8 cellular contexts compared by ENCODE assay signal in genomic region chr21:17819114-17819877, GRCh38. TPM values are rescaled to one million over a fixed set of nuclear protein-coding genes. Genes with fewer than 3 reads are reported as not detected.
DNase-seq lines count a peak whose midpoint lies in the region; ATAC-seq and TF ChIP-seq lines count a peak whose summit lies in the region.

Gene C21orf91 (minus strand): TSS chr21:17819356. CDS start chr21:17818318, 1,038 bp downstream.

- H3K9me3 Mint-ChIP-seq in chondrocyte (ENCODE audit: low read depth) = no peaks in the 10 kb centered on the region

- H3K36me3 Mint-ChIP-seq in chondrocyte (ENCODE audit: low read depth) = peaks cover 2% of the 10 kb centered on the region

- H3K4me3 Mint-ChIP-seq in chondrocyte (ENCODE audit: unreplicated experiment) = peak within 1 kb of the TSS; percentile 88

- H3K4me1 Mint-ChIP-seq in chondrocyte (ENCODE audit: low read depth) = peaks cover 17% of the 10 kb centered on the region

- DNase-seq in AG10803 (ENCODE audit: low read depth) = peak; percentile 90
- DNase-seq in NCI-H446 (lab: John Stamatoyannopoulos, UW) = peak; percentile 75 to 89
- peak; percentile 69 to 78 for DNase-seq in activated CD4-positive, alpha-beta T cell treated with anti-CD3 and anti-CD28 coated beads for 24 hours (ENCODE audit: low read depth in 2 of 2)
- DNase-seq in chondrocyte (ENCODE audit: low spot score) = no peak
- DNase-seq in kidney tubule cell (ENCODE audit: low spot score) = peak; percentile 88
- peak; percentile 53 to 82 (median 70) for DNase-seq in stimulated activated CD4-positive, alpha-beta T cell treated with anti-CD3 and anti-CD28 coated beads, Interleukin-1b, Interleukin-23, amount 100 ng/mL, for 24 hours (ENCODE audit: low read depth in 4 of 4, low spot score in 1 of 4)

- no peaks in the 10 kb centered on the region for H3K27me3 Mint-ChIP-seq in chondrocyte (ENCODE audit: low read depth)

- peak within 1 kb of the TSS; percentile 97 for H3K27ac Mint-ChIP-seq in chondrocyte (ENCODE audit: unreplicated experiment)

- TF ChIP-seq CTCF in AG10803 (conservative IDR thresholded peaks at IDR 0.05; ENCODE audit: low read length) (no peak), chondrocyte (IDR thresholded peaks at IDR 0.05) (no peak)

- H3K4me3 ChIP-seq in AG10803 (ENCODE audit: low read length) = peak within 1 kb of the TSS; percentile 77

- ATAC-seq in GM19025 (IDR thresholded peaks at IDR 0.05; ENCODE audit: low read depth, unreplicated experiment) (peak; percentile 86), HG03280 (IDR thresholded peaks at IDR 0.05; ENCODE audit: unreplicated experiment) (peak; percentile 90)

RNA-seq across cellular contexts. Expression of gene C21orf91, which starts in this region (rescaled TPM):
- total RNA-seq in chondrocyte = 10.4 to 15.1 TPM (median 12.9 TPM) in 3 replicates
